ENCODE assay signal across 11 cellular contexts in the genomic region with DNA sequence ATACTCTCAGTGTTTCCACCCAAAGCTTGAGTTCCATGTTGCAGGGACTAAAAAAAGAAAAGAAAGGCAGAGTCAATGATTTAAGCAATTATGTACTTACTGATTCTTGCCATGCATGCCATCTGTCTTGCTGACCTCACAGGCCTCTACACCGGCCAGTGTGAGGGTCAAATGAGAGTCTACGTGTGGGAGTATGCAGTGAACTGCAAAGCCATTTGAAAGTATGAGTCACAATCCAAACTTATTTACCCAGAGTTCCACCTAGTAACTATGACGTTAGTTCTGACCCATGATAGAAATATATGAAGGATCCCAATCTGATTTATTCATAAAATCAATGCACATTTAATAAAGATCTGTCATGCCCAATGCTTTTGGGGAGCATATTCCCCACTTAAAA. TPM values are rescaled to one million over a fixed set of nuclear protein-coding genes. Genes with fewer than 3 reads are reported as not detected.
DNase-seq lines count a peak whose midpoint lies in the region; ATAC-seq and TF ChIP-seq lines count a peak whose summit lies in the region.
"Had no signal": no experiment of that assay in that cellular context is flagged by ENCODE, and none has a peak within 500 bp of the region (broad histone marks: within the 10 kb centered on the region; RNA-seq: fewer than 3 reads in every experiment).

No MANE protein-coding gene starts in this region.

- H3K4me3 ChIP-seq in epithelial cell of proximal tubule (ENCODE audit: low read depth, low read length) = no peak overlapping the region

- ATAC-seq in GM19035 (IDR thresholded peaks at IDR 0.05; ENCODE audit: unreplicated experiment) (peak; percentile 68), HG03558 (IDR thresholded peaks at IDR 0.05; ENCODE audit: extremely low read depth, unreplicated experiment) (peak; percentile 46), HG03159 (IDR thresholded peaks at IDR 0.05; ENCODE audit: unreplicated experiment) (no peak)

- TF ChIP-seq CTCF in epithelial cell of proximal tubule (conservative IDR thresholded peaks at IDR 0.05; ENCODE audit: low read depth, low read length) = no peak

- peak; percentile 37 for DNase-seq in AG20443 (ENCODE audit: low spot score)
- DNase-seq in epithelial cell of proximal tubule (ENCODE audit: low read depth) = peak; percentile 93
- no peak for DNase-seq in GF-D8 (lab: John Stamatoyannopoulos, UW)
- DNase-seq in SK-N-DZ (ENCODE audit: low spot score) = no peak
- no peak for DNase-seq in activated CD8-positive, alpha-beta memory T cell treated with anti-CD3 and anti-CD28 coated beads for 24 hours
- DNase-seq: activated naive CD4-positive, alpha-beta T cell treated with anti-CD3 and anti-CD28 coated beads, Interleukin-2, amount 50 U/mL, for 16 hours; CD4-positive, CD25-positive, alpha-beta regulatory T cell; small intestine had no signal

RNA-seq across cellular contexts. Expression of a gene that starts 26.5 kb away (rescaled TPM):
- total RNA-seq in epithelial cell of proximal tubule = 2.5 and 5.9 TPM in 2 replicates
- not detected in 2 replicates for polyA plus RNA-seq in SK-N-DZ (2014; cell fraction: cytosol; rRNA removed)
- polyA plus RNA-seq in SK-N-DZ (2014; cell fraction: nucleus; rRNA removed) = 0.09 TPM in 1 of 2 replicates, not detected in the other
- total RNA-seq: CD4-positive, CD25-positive, alpha-beta regulatory T cell had no signal
- polyA plus RNA-seq: CD4-positive, CD25-positive, alpha-beta regulatory T cell had no signal

Comparison
In these comparisons a context has a peak if more than half of its experiments do, and no peak if none do; other contexts are left out.
1. DNase-seq: peak in AG20443 (single experiment) and epithelial cell of proximal tubule (single experiment); none in GF-D8 (single experiment), SK-N-DZ (single experiment) and activated CD8-positive, alpha-beta memory T cell treated with anti-CD3 and anti-CD28 coated beads for 24 hours (single experiment).